ENCODE assay signal across 13 cellular contexts in genomic region chr5:42520203-42520602, GRCh38.
DNase-seq lines count a peak whose midpoint lies in the region; ATAC-seq and TF ChIP-seq lines count a peak whose summit lies in the region.
"Had no signal": no experiment of that assay in that cellular context is flagged by ENCODE, and none has a peak within 500 bp of the region (broad histone marks: within the 10 kb centered on the region; RNA-seq: fewer than 3 reads in every experiment).

No MANE protein-coding gene starts in this region.

- no peak overlapping the region for H3K4me2 ChIP-seq in Karpas-422 (ENCODE audit: low read depth, low read length, poor library complexity, severe bottlenecking)

- no peaks in the 10 kb centered on the region for H3K79me2 ChIP-seq in Karpas-422 (ENCODE audit: low read length)

- TF ChIP-seq CTCF in C4-2B (conservative IDR thresholded peaks at IDR 0.05): no peak
- peak in 3 of 5 experiments; percentile 4 to 27 (median 25) for TF ChIP-seq CTCF in gastrocnemius medialis (IDR thresholded peaks at IDR 0.05 in 4 of 5, conservative IDR thresholded peaks at IDR 0.05 in 1 of 5)

- intact Hi-C loops in left colon (cut with DNase I, micrococcal nuclease) (no loop called here), gastrocnemius medialis (cut with DNase I; ENCODE audit: low total_unique reads) (no loop called here)

- H4K20me1 ChIP-seq in Karpas-422 (ENCODE audit: insufficient read depth, low read depth, low read length): no peaks in the 10 kb centered on the region

- H3K27ac ChIP-seq in C4-2B (peak overlapping the region; percentile 47; the same call in 1 of the 2 replicates), gastrocnemius medialis (peak overlapping the region; percentile 83 to 91 (median 84)), Karpas-422 (ENCODE audit: low read length) (no peak overlapping the region)
- H3K27ac ChIP-seq: GM23248 had no signal

- no peak overlapping the region for H2AFZ ChIP-seq in Karpas-422 (ENCODE audit: low read length)
- H2AFZ ChIP-seq: GM23248 had no signal

- H3K4me3 ChIP-seq in gastrocnemius medialis: no peak overlapping the region
- no peak overlapping the region for H3K4me3 ChIP-seq in Karpas-422 (ENCODE audit: low read length)
- H3K4me3 ChIP-seq: GM23248 had no signal

- no peak overlapping the region for H3K9ac ChIP-seq in Karpas-422 (ENCODE audit: low read length)
- H3K9ac ChIP-seq: GM23248 had no signal

- peaks cover 85 to 88% of the 10 kb centered on the region in 2 donors for H3K4me1 ChIP-seq in gastrocnemius medialis
- no peaks in the 10 kb centered on the region for H3K4me1 ChIP-seq in Karpas-422 (ENCODE audit: low read length)

- no peak for TF ChIP-seq POLR2A in gastrocnemius medialis (IDR thresholded peaks at IDR 0.05)

- ATAC-seq in left colon: peak; percentile 89
- ATAC-seq in gastrocnemius medialis: no peak
- no peak for ATAC-seq in HG03354 (IDR thresholded peaks at IDR 0.05; ENCODE audit: poor library complexity, severe bottlenecking, unreplicated experiment)
- ATAC-seq: CD8-positive, alpha-beta T cell had no signal

- H3K9me3 ChIP-seq in gastrocnemius medialis (no peaks in the 10 kb centered on the region), Karpas-422 (ENCODE audit: low read length) (no peaks in the 10 kb centered on the region)
- H3K9me3 ChIP-seq: Caco-2 had no signal

- no peaks in the 10 kb centered on the region for H3K9me2 ChIP-seq in Karpas-422 (replicated peaks; ENCODE audit: insufficient read depth, low read length)

- H3K36me3 ChIP-seq in gastrocnemius medialis (no peaks in the 10 kb centered on the region), Karpas-422 (ENCODE audit: insufficient read depth, low read length) (no peaks in the 10 kb centered on the region)

- no peaks in the 10 kb centered on the region for H3K27me3 ChIP-seq in gastrocnemius medialis
- no peaks in the 10 kb centered on the region for H3K27me3 ChIP-seq in Karpas-422 (ENCODE audit: low read length)

- DNase-seq in SK-MEL-5 (ENCODE audit: low read depth, low spot score) (peak; percentile 69), left colon (no peak), gastrocnemius medialis (no peak), COLO668 (lab: John Stamatoyannopoulos, UW; ENCODE audit: unreplicated experiment) (no peak), SIG-M5 treated with dmso at 0.1 percent for 504 hours (lab: John Stamatoyannopoulos, UW; ENCODE audit: unreplicated experiment) (no peak), Karpas-422 (no peak)
- DNase-seq: Caco-2; CD8-positive, alpha-beta T cell; GM23248; H7; IMR-90 had no signal

- in situ Hi-C loops in SK-MEL-5 (cut with HindIII; ENCODE audit: low pct_unique_long_range_greater_than_20kb, low sequenced_read_pairs): no loop called here
- in situ Hi-C loops in gastrocnemius medialis (cut with MboI; ENCODE audit: low sequenced_read_pairs in 4 of 4): no loop called here
